Comparison of ENCODE assay signal across 14 cellular contexts in genomic region chr12:76450690-76451089, GRCh38.
DNase-seq lines count a peak whose midpoint lies in the region; ATAC-seq, FAIRE-seq and TF ChIP-seq lines count a peak whose summit lies in the region.
"Had no signal": no experiment of that assay in that cellular context is flagged by ENCODE, and none has a peak within 500 bp of the region (broad histone marks: within the 10 kb centered on the region; RNA-seq: fewer than 3 reads in every experiment).

No MANE protein-coding gene starts in this region.

- peaks cover 18% of the 10 kb centered on the region for H3K36me3 ChIP-seq in mesodermal cell (ENCODE audit: control insufficient read depth, insufficient read depth, low read length)
- peaks cover 0 to 2% of the 10 kb centered on the region in 2 donors for H3K36me3 ChIP-seq in kidney (ENCODE audit: control insufficient read depth in 1 of 2, insufficient read depth in 2 of 2, low read length in 2 of 2)
- peaks cover 0 to 14% (median 0%) of the 10 kb centered on the region in 3 experiments for H3K36me3 ChIP-seq in naive thymus-derived CD4-positive, alpha-beta T cell (ENCODE audit: control insufficient read depth in 2 of 3, insufficient read depth in 3 of 3, low read length in 3 of 3)
- H3K36me3 ChIP-seq in testis (ENCODE audit: low read depth, missing control alignments): no peaks in the 10 kb centered on the region

- TF ChIP-seq POLR2A in testis (IDR thresholded peaks at IDR 0.05): no peak

- H3K9me3 ChIP-seq in mesodermal cell (ENCODE audit: control insufficient read depth, low read length) (no peaks in the 10 kb centered on the region), kidney (ENCODE audit: control insufficient read depth in 1 of 2, low read length in 2 of 2) (no peaks in the 10 kb centered on the region), testis (no peaks in the 10 kb centered on the region)
- no peaks in the 10 kb centered on the region for H3K9me3 ChIP-seq in naive thymus-derived CD4-positive, alpha-beta T cell (ENCODE audit: control insufficient read depth in 2 of 3, low read length in 3 of 3)
- H3K9me3 ChIP-seq: esophagus muscularis mucosa, psoas muscle had no signal

- H3K4me3 ChIP-seq in cardiac fibroblast (replicated peaks in 1 of 2; ENCODE audit: low read depth in 2 of 2, low read length in 2 of 2) (no peak overlapping the region), mesodermal cell (ENCODE audit: extremely low read depth, insufficient read depth, low read length, poor library complexity, severe bottlenecking) (no peak overlapping the region), kidney (ENCODE audit: low read length in 2 of 2) (no peak overlapping the region), testis (no peak overlapping the region)
- no peak overlapping the region for H3K4me3 ChIP-seq in naive thymus-derived CD4-positive, alpha-beta T cell (ENCODE audit: low read length)
- H3K4me3 ChIP-seq: esophagus muscularis mucosa, psoas muscle had no signal

- peaks cover 11 to 41% (median 31%) of the 10 kb centered on the region in 7 donors for H3K4me1 Mint-ChIP-seq in naive thymus-derived CD4-positive, alpha-beta T cell

- no peaks in the 10 kb centered on the region for H3K9me3 Mint-ChIP-seq in naive thymus-derived CD4-positive, alpha-beta T cell

- no peaks in the 10 kb centered on the region for H3K27me3 ChIP-seq in naive thymus-derived CD4-positive, alpha-beta T cell (ENCODE audit: control insufficient read depth in 2 of 2, insufficient read depth in 2 of 2, low read length in 2 of 2)
- no peaks in the 10 kb centered on the region for H3K27me3 ChIP-seq in testis
- H3K27me3 ChIP-seq: esophagus muscularis mucosa had no signal

- WGBS in mesodermal cell (ENCODE audit: insufficient coverage in 2 of 2), 2 experiments: no CpG with 5 or more reads among the region's 3 CpGs
- WGBS in testis, 2 donors: 90 to 92% methylated on average over 3 of the region's 3 CpGs

- ATAC-seq in naive thymus-derived CD4-positive, alpha-beta T cell: no peak
- ATAC-seq in GM21528 (IDR thresholded peaks at IDR 0.05; ENCODE audit: low FRiP score, unreplicated experiment): no peak
- ATAC-seq: psoas muscle had no signal

- H3K9ac ChIP-seq in kidney (ENCODE audit: low read length in 2 of 2): no peak overlapping the region

- CTCF ChIA-PET in naive thymus-derived CD4-positive, alpha-beta T cell (lab: Charles Lee): no interaction called here

- peaks cover 5 to 39% (median 22%) of the 10 kb centered on the region in 5 donors for H3K36me3 Mint-ChIP-seq in naive thymus-derived CD4-positive, alpha-beta T cell

- no peaks in the 10 kb centered on the region for H3K27me3 Mint-ChIP-seq in naive thymus-derived CD4-positive, alpha-beta T cell

- peak; percentile 85 for DNase-seq in Daoy (ENCODE audit: low read depth)
- peak; percentile 89 for DNase-seq in M059J (ENCODE audit: low read depth)
- DNase-seq in cardiac fibroblast (ENCODE audit: low read depth in 2 of 2): peak; percentile 84 to 94
- no peak for DNase-seq in kidney
- DNase-seq in naive thymus-derived CD4-positive, alpha-beta T cell: no peak
- DNase-seq in testis: no peak
- DNase-seq: activated CD8-positive, alpha-beta memory T cell treated with anti-CD3 and anti-CD28 coated beads, Interleukin-2, amount 50 U/mL, for 4 hours; aorta; Calu3; psoas muscle; T-helper 9 cell had no signal

- no peak for FAIRE-seq in kidney (lab: Jason Lieb, UNC)

- no peaks in the 10 kb centered on the region for H3K4me1 ChIP-seq in mesodermal cell (ENCODE audit: control insufficient read depth, insufficient read depth, low read length, poor library complexity, severe bottlenecking)
- H3K4me1 ChIP-seq in kidney (ENCODE audit: control insufficient read depth in 1 of 2, insufficient read depth in 1 of 2, low read depth in 1 of 2, low read length in 2 of 2): no peaks in the 10 kb centered on the region
- H3K4me1 ChIP-seq in naive thymus-derived CD4-positive, alpha-beta T cell (ENCODE audit: control insufficient read depth in 2 of 2, insufficient read depth in 2 of 2, low read length in 2 of 2): peaks cover 5 to 6% of the 10 kb centered on the region in 2 donors
- H3K4me1 ChIP-seq in testis: no peaks in the 10 kb centered on the region

- intact Hi-C loops in kidney (cut with DNase I) (no loop called here), testis (cut with DNase I; ENCODE audit: low total_unique reads) (no loop called here)
- intact Hi-C loops in naive thymus-derived CD4-positive, alpha-beta T cell (cut with micrococcal nuclease): loop anchor here (10.0 kb wide), 2 partner anchors 46 to 366 kb away; partner anchors contain the start of gene NAP1L1 (in 1 of the 2)

- H3K4me3 Mint-ChIP-seq in naive thymus-derived CD4-positive, alpha-beta T cell: no peak overlapping the region

- H3K27ac ChIP-seq in mesodermal cell (ENCODE audit: low read depth, low read length, severe bottlenecking) (peak overlapping the region; percentile 47), kidney (ENCODE audit: low read depth in 2 of 2, low read length in 2 of 2) (no peak overlapping the region), testis (no peak overlapping the region)
- H3K27ac ChIP-seq in naive thymus-derived CD4-positive, alpha-beta T cell (ENCODE audit: low read depth, low read length): no peak overlapping the region
- H3K27ac ChIP-seq: esophagus muscularis mucosa, psoas muscle had no signal

- POLR2A ChIA-PET in naive thymus-derived CD4-positive, alpha-beta T cell (lab: Charles Lee): no interaction called here

- peak overlapping the region in 2 of 9 donors; percentile 38 to 67 for H3K27ac Mint-ChIP-seq in naive thymus-derived CD4-positive, alpha-beta T cell

- no peak for TF ChIP-seq CTCF in cardiac fibroblast (IDR thresholded peaks at IDR 0.05; ENCODE audit: low read depth, low read length)
- no peak for TF ChIP-seq CTCF in kidney (IDR thresholded peaks at IDR 0.05; ENCODE audit: borderline replicate concordance, extremely low read depth, insufficient read depth)
- no peak for TF ChIP-seq CTCF in testis (IDR thresholded peaks at IDR 0.05)

Comparison
In these comparisons a context has a peak if more than half of its experiments do, and no peak if none do; other contexts are left out.
1. DNase-seq: peak in Daoy (single experiment), M059J (single experiment) and cardiac fibroblast (2 of 2); none in kidney (single experiment), naive thymus-derived CD4-positive, alpha-beta T cell (0 of 9) and testis (single experiment).
2. intact Hi-C loops: an anchor here in naive thymus-derived CD4-positive, alpha-beta T cell (10.0 kb wide); none called in kidney and testis.